9 cellular contexts compared by ENCODE assay signal in genomic region chrX:71095971-71096701, GRCh38. TPM values are rescaled to one million over a fixed set of nuclear protein-coding genes. Genes with fewer than 3 reads are reported as not detected.
DNase-seq lines count a peak whose midpoint lies in the region; ATAC-seq and TF ChIP-seq lines count a peak whose summit lies in the region.
"Had no signal": no experiment of that assay in that cellular context is flagged by ENCODE, and none has a peak within 500 bp of the region (broad histone marks: within the 10 kb centered on the region; RNA-seq: fewer than 3 reads in every experiment).

No MANE protein-coding gene starts in this region.

- intact Hi-C loops in A673 (cut with micrococcal nuclease; ENCODE audit: unreplicated experiment), result loop anchor here (2.0 to 5.0 kb wide), 2 partner anchors 51 to 81 kb away; no protein-coding TSS in a partner anchor

- H3K79me1 ChIP-seq in neuronal stem cell (ENCODE audit: low read depth, low read length), result no peaks in the 10 kb centered on the region

- no CpG with 5 or more reads among the region's 41 CpGs for WGBS in neuronal stem cell (ENCODE audit: extremely low coverage in 2 of 2, insufficient read length in 2 of 2, insufficient replicate concordance in 1 of 2), 2 donors

- H3K23ac ChIP-seq in neuronal stem cell (ENCODE audit: low read depth, low read length, poor library complexity), result no peak overlapping the region

- H3K4me1 ChIP-seq in A673 (ENCODE audit: insufficient read depth, low read length, poor library complexity, severe bottlenecking), result no peaks in the 10 kb centered on the region
- peaks cover 2 to 5% of the 10 kb centered on the region in 2 donors for H3K4me1 ChIP-seq in neuronal stem cell (ENCODE audit: control insufficient read depth in 2 of 2, insufficient read depth in 1 of 2, low read depth in 1 of 2, low read length in 2 of 2)

- peak overlapping the region; percentile 80 for H3K18ac ChIP-seq in neuronal stem cell (ENCODE audit: low read length)

- peaks cover 0 to 1% (median 0%) of the 10 kb centered on the region in 3 donors for H3K9me3 Mint-ChIP-seq in IgD-negative memory B cell

- H3K4me2 ChIP-seq in neuronal stem cell (ENCODE audit: insufficient read depth, low read length, poor library complexity, severe bottlenecking), result peak overlapping the region; percentile 62

- H3K14ac ChIP-seq in neuronal stem cell (ENCODE audit: low read length), result no peak overlapping the region

- H3K27ac ChIP-seq in A673 (ENCODE audit: low read depth, low read length, poor library complexity, severe bottlenecking) (no peak overlapping the region), WERI-Rb-1 (no peak overlapping the region), neuronal stem cell (replicated peaks; ENCODE audit: low read length) (no peak overlapping the region)

- H3K27me3 ChIP-seq in A673 (replicated peaks; ENCODE audit: insufficient read depth, low read depth, low read length, poor library complexity), result no peaks in the 10 kb centered on the region
- H3K27me3 ChIP-seq in WERI-Rb-1 (ENCODE audit: insufficient read depth, low read depth, severe bottlenecking), result peaks cover 35% of the 10 kb centered on the region
- peaks cover 0 to 23% (median 10%) of the 10 kb centered on the region in 3 experiments for H3K27me3 ChIP-seq in neuronal stem cell (ENCODE audit: control insufficient read depth in 3 of 3, insufficient read depth in 3 of 3, low read depth in 1 of 3, low read length in 3 of 3)

- H3K9ac ChIP-seq in neuronal stem cell (ENCODE audit: low read depth, low read length, poor library complexity), result peak overlapping the region; percentile 72

- no peak overlapping the region for H2AK5ac ChIP-seq in neuronal stem cell (ENCODE audit: low read depth, low read length)

- no peaks in the 10 kb centered on the region for H3K27me3 Mint-ChIP-seq in IgD-negative memory B cell

- H3K9me3 ChIP-seq in A673 (ENCODE audit: low read depth, low read length, poor library complexity, severe bottlenecking) (no peaks in the 10 kb centered on the region), WERI-Rb-1 (ENCODE audit: severe bottlenecking) (no peaks in the 10 kb centered on the region), neuronal stem cell (replicated peaks in 1 of 2; ENCODE audit: control insufficient read depth in 2 of 2, insufficient read depth in 1 of 2, low read depth in 1 of 2, low read length in 2 of 2) (no peaks in the 10 kb centered on the region)

- no peak overlapping the region for H2BK5ac ChIP-seq in neuronal stem cell (ENCODE audit: low read length)

- CTCF ChIA-PET in A673 (lab: Charles Lee), result no interaction called here

- no peak overlapping the region for H2BK12ac ChIP-seq in neuronal stem cell (ENCODE audit: low read length)

- no peak overlapping the region for H2BK15ac ChIP-seq in neuronal stem cell (ENCODE audit: low read length)

- H3K36me3 Mint-ChIP-seq in IgD-negative memory B cell, result no peaks in the 10 kb centered on the region

- H2AFZ ChIP-seq in neuronal stem cell (ENCODE audit: low read length), result peak overlapping the region; percentile 77

- H3K36me3 ChIP-seq in A673 (ENCODE audit: insufficient read depth, low read length, poor library complexity, severe bottlenecking), result no peaks in the 10 kb centered on the region
- no peaks in the 10 kb centered on the region for H3K36me3 ChIP-seq in WERI-Rb-1
- no peaks in the 10 kb centered on the region for H3K36me3 ChIP-seq in neuronal stem cell (replicated peaks in 1 of 2; ENCODE audit: control insufficient read depth in 2 of 2, insufficient read depth in 2 of 2, low read length in 2 of 2)

- H3K4ac ChIP-seq in neuronal stem cell (ENCODE audit: low read length), result no peak overlapping the region

- no peak overlapping the region for H4K8ac ChIP-seq in neuronal stem cell (ENCODE audit: low read depth, low read length)

- TF ChIP-seq CTCF in A673 (conservative IDR thresholded peaks at IDR 0.05; ENCODE audit: low read depth, low read length), result no peak
- TF ChIP-seq CTCF in GM12875 (IDR thresholded peaks at IDR 0.05; ENCODE audit: borderline replicate concordance, insufficient read depth, low read depth, low read length), result no peak
- TF ChIP-seq CTCF in WERI-Rb-1 (IDR thresholded peaks at IDR 0.05; ENCODE audit: low read depth, low read length), result no peak
- no peak for TF ChIP-seq CTCF in fibroblast of mammary gland (conservative IDR thresholded peaks at IDR 0.05; ENCODE audit: control insufficient read depth, insufficient read depth, low read depth, low read length)

- peak overlapping the region; percentile 46 to 86 (median 64) for H3K27ac Mint-ChIP-seq in IgD-negative memory B cell

- H3K4me1 Mint-ChIP-seq in IgD-negative memory B cell, result peaks cover 7 to 18% (median 11%) of the 10 kb centered on the region in 3 donors

- no peak overlapping the region for H2BK120ac ChIP-seq in neuronal stem cell (ENCODE audit: low read depth, low read length)

- no peak overlapping the region for H4K91ac ChIP-seq in neuronal stem cell (ENCODE audit: low read depth, low read length, poor library complexity)

- POLR2A ChIA-PET in A673 (lab: Charles Lee; ENCODE audit: low non-redundant PET), result no interaction called here

- peak overlapping the region; percentile 89 to 98 (median 94) for H3K4me3 Mint-ChIP-seq in IgD-negative memory B cell

- no TSS peak for BruUV-seq in A673 (replicated peaks; lab: Mats Ljungman, UMichigan)

- no peak for ATAC-seq in GM19452 (IDR thresholded peaks at IDR 0.05; ENCODE audit: unreplicated experiment)

- H3K4me3 ChIP-seq in A673 (ENCODE audit: low read depth, low read length, poor library complexity, severe bottlenecking) (peak overlapping the region; percentile 51), GM12875 (ENCODE audit: low read depth, low read length) (peak overlapping the region; percentile 71), WERI-Rb-1 (ENCODE audit: low read depth, low read length) (peak overlapping the region; percentile 65), fibroblast of mammary gland (ENCODE audit: control insufficient read depth, low read depth, low read length) (peak overlapping the region; percentile 67), neuronal stem cell (ENCODE audit: low read length in 2 of 2) (peak overlapping the region; percentile 48 to 85)

- no peak for DNase-seq in A673 (ENCODE audit: low spot score)
- DNase-seq in WERI-Rb-1, result no peak
- peak; percentile 28 for DNase-seq in fibroblast of mammary gland (ENCODE audit: low read depth)
- DNase-seq in neuronal stem cell (ENCODE audit: low spot score), result no peak
- no peak for DNase-seq in globus pallidus (ENCODE audit: low spot score)

RNA-seq across cellular contexts. Expression of gene FOXO4, which starts 0.5 kb away (rescaled TPM):
- 7.0 and 10.8 TPM in 2 replicates for total RNA-seq in A673 (2021)
- polyA plus RNA-seq in IgD-negative memory B cell, result 2.4 TPM
- polyA plus RNA-seq in neuronal stem cell (2013, experiment 1 of 2), result 8.5 TPM
- polyA plus RNA-seq in neuronal stem cell (2013, experiment 2 of 2), result 7.9 TPM

RNA-seq across cellular contexts. Expression of gene CXorf65, which starts 10.4 kb away (rescaled TPM):
- not detected in 2 replicates for total RNA-seq in A673 (2021)
- polyA plus RNA-seq in IgD-negative memory B cell, result 1.5 TPM
- not detected for polyA plus RNA-seq in neuronal stem cell (2013, experiment 1 of 2)
- polyA plus RNA-seq in neuronal stem cell (2013, experiment 2 of 2), result 0.15 TPM
- total RNA-seq: pulmonary artery endothelial cell had no signal

RNA-seq across cellular contexts. Expression of gene IL2RG, which starts 15.2 kb away (rescaled TPM):
- 2.8 and 3.0 TPM in 2 replicates for total RNA-seq in A673 (2021)
- polyA plus RNA-seq in IgD-negative memory B cell, result 754 TPM
- polyA plus RNA-seq in neuronal stem cell (2013, experiment 1 of 2), result 0.10 TPM
- not detected for polyA plus RNA-seq in neuronal stem cell (2013, experiment 2 of 2)
- total RNA-seq: pulmonary artery endothelial cell had no signal

RNA-seq across cellular contexts. Expression of gene MED12, which starts 22.3 kb away (rescaled TPM):
- 51.6 and 63.3 TPM in 2 replicates for total RNA-seq in A673 (2021)
- 13.1 TPM for polyA plus RNA-seq in IgD-negative memory B cell
- polyA plus RNA-seq in neuronal stem cell (2013, experiment 1 of 2), result 16.3 TPM
- 16.2 TPM for polyA plus RNA-seq in neuronal stem cell (2013, experiment 2 of 2)

RNA-seq across cellular contexts. Expression of gene SNX12, which starts 28.0 kb away (rescaled TPM):
- total RNA-seq in A673 (2021), result 54.4 and 58.9 TPM in 2 replicates
- polyA plus RNA-seq in IgD-negative memory B cell, result 2.3 TPM
- 124 TPM for polyA plus RNA-seq in neuronal stem cell (2013, experiment 1 of 2)
- 123 TPM for polyA plus RNA-seq in neuronal stem cell (2013, experiment 2 of 2)
